Comparison of ENCODE assay signal across 9 cellular contexts in genomic region chr3:34176723-34177122, GRCh38.
"Had no signal": no experiment of that assay in that cellular context is flagged by ENCODE, and none has a peak within 500 bp of the region (broad histone marks: within the 10 kb centered on the region; RNA-seq: fewer than 3 reads in every experiment).

No MANE protein-coding gene starts in this region.

- H3K27ac Mint-ChIP-seq: H9, HFFc6, IgD-negative memory B cell had no signal

- H3K27me3 Mint-ChIP-seq: IgD-negative memory B cell had no signal

- H3K27ac ChIP-seq: GM23248 had no signal

- FAIRE-seq: H1, H54, HTR-8/SVneo had no signal

- H3K4me3 ChIP-seq: GM23248 had no signal

- H3K36me3 Mint-ChIP-seq: IgD-negative memory B cell had no signal

- DNase-seq: GM23248, H9, HCEC 1CT, HFFc6, KBM-7 had no signal

- H3K4me3 Mint-ChIP-seq: H9, HFFc6, IgD-negative memory B cell had no signal

- H2AFZ ChIP-seq: GM23248 had no signal
